Comparison of ENCODE assay signal across 8 cellular contexts in genomic region chr1:117120774-117121588, GRCh38. TPM values are rescaled to one million over a fixed set of nuclear protein-coding genes. Genes with fewer than 3 reads are reported as not detected.
DNase-seq lines count a peak whose midpoint lies in the region; ATAC-seq and TF ChIP-seq lines count a peak whose summit lies in the region.

No MANE protein-coding gene starts in this region.

- H3K4me3 ChIP-seq in fibroblast of the aortic adventitia (ENCODE audit: low read depth, low read length), result peak overlapping the region; percentile 93

- TF ChIP-seq CTCF in fibroblast of the aortic adventitia (IDR thresholded peaks at IDR 0.05; ENCODE audit: insufficient read depth, low read length) (no peak), omental fat pad (IDR thresholded peaks at IDR 0.05) (no peak)

- DNase-seq in CMK (ENCODE audit: low read depth) (peak; percentile 45), HCEC 1CT (peak; percentile 40), T1000 (lab: John Stamatoyannopoulos, UW) (peak; percentile 65), fibroblast of the aortic adventitia (ENCODE audit: low read depth) (peak; percentile 45), omental fat pad (ENCODE audit: low spot score) (peak; percentile 24), NCI-H1048 (lab: John Stamatoyannopoulos, UW) (no peak), NCI-H2107 treated with DMSO at 0.1 percent for 48 hours (lab: John Stamatoyannopoulos, UW; ENCODE audit: unreplicated experiment) (no peak)

- ATAC-seq in omental fat pad (ENCODE audit: low FRiP score) (peak; percentile 57), GM18870 (IDR thresholded peaks at IDR 0.05; ENCODE audit: unreplicated experiment) (no peak)

RNA-seq across cellular contexts. Expression of gene TRIM45, which starts 0.6 kb away (rescaled TPM):
- 3.3 and 8.1 TPM in 2 replicates for total RNA-seq in fibroblast of the aortic adventitia (ENCODE audit: low replicate concordance)
- 1 to 10 TPM in 2 of 4 donors, under 1 TPM in 2; 0.60 to 2.0 (median 0.87) TPM for total RNA-seq in omental fat pad

Comparison
In these comparisons a context has a peak if more than half of its experiments do, and no peak if none do; other contexts are left out.
1. DNase-seq: peak in CMK (single experiment), HCEC 1CT (single experiment), T1000 (single experiment), fibroblast of the aortic adventitia (single experiment) and omental fat pad (single experiment); none in NCI-H1048 (single experiment) and NCI-H2107 treated with DMSO at 0.1 percent for 48 hours (single experiment).